ENCODE assay signal across 1 cellular context in the genomic region with DNA sequence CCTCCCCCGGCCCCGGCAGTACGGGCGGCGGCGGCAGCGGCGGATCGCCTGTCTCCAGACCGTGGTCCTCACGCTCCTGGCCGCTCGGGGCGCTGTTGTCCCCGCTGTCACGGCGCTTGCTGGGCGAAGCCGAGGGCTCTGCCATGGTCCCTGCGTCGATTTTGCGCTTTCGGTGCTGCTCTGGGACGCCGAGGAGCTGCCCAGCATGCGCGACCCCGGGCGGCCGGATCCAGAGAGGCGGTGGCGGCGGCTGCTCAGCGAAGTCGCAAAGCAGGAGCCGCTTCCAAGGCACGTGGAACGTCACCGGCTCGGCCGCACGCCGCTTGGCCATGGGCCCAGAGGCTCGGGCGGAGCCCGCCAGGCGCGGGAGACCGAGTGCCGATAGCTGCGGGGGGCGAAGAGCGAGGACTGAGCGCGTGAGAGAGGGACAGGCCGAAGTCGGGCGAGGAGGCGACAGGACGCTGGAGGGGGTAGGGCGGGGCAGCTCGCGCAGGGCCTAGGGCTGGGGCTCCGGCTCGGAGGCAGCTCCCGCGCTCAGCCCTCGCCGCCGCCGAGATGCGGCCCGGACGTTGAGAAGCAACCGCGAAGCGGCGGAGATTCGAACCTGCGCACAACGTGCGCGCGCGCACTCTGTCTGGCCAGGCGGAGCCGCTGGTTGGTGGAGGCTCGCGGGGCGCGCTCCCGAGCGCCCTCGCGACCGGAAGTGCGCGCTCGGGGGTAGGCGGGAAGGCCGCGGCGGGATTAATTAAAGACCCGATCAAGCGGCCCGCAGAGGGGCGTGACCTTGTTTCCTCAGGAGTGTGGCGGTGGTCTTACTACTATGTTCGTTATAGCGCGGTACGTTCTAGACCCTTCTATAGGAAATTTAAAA.
TF ChIP-seq lines count a peak whose summit lies in the region.

A gene with protein sequence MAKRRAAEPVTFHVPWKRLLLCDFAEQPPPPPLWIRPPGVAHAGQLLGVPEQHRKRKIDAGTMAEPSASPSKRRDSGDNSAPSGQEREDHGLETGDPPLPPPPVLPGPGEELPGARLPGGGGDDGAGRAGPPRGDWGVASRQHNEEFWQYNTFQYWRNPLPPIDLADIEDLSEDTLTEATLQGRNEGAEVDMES (minus strand): TSS at position 632 of the 871 bp plus-strand sequence. CDS start 301 bp downstream, at position 331.

TF ChIP-seq in GM12878, 131 proteins besides CTCF, POLR2A, EP300 and RAD21 (continues in another document):
- TF ChIP-seq FOS (IDR thresholded peaks at IDR 0.05; ENCODE audit: borderline replicate concordance, extremely low read depth, insufficient read length), result no peak
- TF ChIP-seq SMC3 (IDR thresholded peaks at IDR 0.05; ENCODE audit: borderline replicate concordance, low read length), result peak; percentile 25; the same call in 1 of the 2 replicates
- TF ChIP-seq IKZF1 (conservative IDR thresholded peaks at IDR 0.05), result peak; percentile 74
- TF ChIP-seq, protein P1, sequence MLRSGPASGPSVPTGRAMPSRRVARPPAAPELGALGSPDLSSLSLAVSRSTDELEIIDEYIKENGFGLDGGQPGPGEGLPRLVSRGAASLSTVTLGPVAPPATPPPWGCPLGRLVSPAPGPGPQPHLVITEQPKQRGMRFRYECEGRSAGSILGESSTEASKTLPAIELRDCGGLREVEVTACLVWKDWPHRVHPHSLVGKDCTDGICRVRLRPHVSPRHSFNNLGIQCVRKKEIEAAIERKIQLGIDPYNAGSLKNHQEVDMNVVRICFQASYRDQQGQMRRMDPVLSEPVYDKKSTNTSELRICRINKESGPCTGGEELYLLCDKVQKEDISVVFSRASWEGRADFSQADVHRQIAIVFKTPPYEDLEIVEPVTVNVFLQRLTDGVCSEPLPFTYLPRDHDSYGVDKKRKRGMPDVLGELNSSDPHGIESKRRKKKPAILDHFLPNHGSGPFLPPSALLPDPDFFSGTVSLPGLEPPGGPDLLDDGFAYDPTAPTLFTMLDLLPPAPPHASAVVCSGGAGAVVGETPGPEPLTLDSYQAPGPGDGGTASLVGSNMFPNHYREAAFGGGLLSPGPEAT (IDR thresholded peaks at IDR 0.05; ENCODE audit: low read depth), result no peak
- no peak for TF ChIP-seq IKZF2 (IDR thresholded peaks at IDR 0.05)
- TF ChIP-seq POLR2AphosphoS2 (IDR thresholded peaks at IDR 0.05; ENCODE audit: low read depth, low read length), result no peak
- TF ChIP-seq, protein P2, sequence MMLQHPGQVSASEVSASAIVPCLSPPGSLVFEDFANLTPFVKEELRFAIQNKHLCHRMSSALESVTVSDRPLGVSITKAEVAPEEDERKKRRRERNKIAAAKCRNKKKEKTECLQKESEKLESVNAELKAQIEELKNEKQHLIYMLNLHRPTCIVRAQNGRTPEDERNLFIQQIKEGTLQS (IDR thresholded peaks at IDR 0.05; ENCODE audit: borderline replicate concordance, extremely low read depth, low read depth, low read length), result no peak
- no peak for TF ChIP-seq SMAD1 (IDR thresholded peaks at IDR 0.05; ENCODE audit: low read depth, partially characterized antibody)
- 0 out of 2 replicates have a peak, but pooled peaks have one; percentile 14 for TF ChIP-seq HDGF (IDR thresholded peaks at IDR 0.05)
- TF ChIP-seq MYB (IDR thresholded peaks at IDR 0.05; ENCODE audit: borderline replicate concordance, low read depth, low read length), result no peak
- TF ChIP-seq, protein P3, sequence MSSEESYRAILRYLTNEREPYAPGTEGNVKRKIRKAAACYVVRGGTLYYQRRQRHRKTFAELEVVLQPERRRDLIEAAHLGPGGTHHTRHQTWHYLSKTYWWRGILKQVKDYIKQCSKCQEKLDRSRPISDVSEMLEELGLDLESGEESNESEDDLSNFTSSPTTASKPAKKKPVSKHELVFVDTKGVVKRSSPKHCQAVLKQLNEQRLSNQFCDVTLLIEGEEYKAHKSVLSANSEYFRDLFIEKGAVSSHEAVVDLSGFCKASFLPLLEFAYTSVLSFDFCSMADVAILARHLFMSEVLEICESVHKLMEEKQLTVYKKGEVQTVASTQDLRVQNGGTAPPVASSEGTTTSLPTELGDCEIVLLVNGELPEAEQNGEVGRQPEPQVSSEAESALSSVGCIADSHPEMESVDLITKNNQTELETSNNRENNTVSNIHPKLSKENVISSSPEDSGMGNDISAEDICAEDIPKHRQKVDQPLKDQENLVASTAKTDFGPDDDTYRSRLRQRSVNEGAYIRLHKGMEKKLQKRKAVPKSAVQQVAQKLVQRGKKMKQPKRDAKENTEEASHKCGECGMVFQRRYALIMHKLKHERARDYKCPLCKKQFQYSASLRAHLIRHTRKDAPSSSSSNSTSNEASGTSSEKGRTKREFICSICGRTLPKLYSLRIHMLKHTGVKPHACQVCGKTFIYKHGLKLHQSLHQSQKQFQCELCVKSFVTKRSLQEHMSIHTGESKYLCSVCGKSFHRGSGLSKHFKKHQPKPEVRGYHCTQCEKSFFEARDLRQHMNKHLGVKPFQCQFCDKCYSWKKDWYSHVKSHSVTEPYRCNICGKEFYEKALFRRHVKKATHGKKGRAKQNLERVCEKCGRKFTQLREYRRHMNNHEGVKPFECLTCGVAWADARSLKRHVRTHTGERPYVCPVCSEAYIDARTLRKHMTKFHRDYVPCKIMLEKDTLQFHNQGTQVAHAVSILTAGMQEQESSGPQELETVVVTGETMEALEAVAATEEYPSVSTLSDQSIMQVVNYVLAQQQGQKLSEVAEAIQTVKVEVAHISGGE (CRISPR knock-in tag; IDR thresholded peaks at IDR 0.05), result no peak
- TF ChIP-seq ZNF274 (IDR thresholded peaks at IDR 0.05; ENCODE audit: insufficient read depth, insufficient read length), result no peak
- TF ChIP-seq KLF5 (IDR thresholded peaks at IDR 0.05; ENCODE audit: partially characterized antibody), result peak; percentile 43
- TF ChIP-seq SRF (IDR thresholded peaks at IDR 0.05; ENCODE audit: low read depth in 2 of 2, low read length in 2 of 2), result no peak
- TF ChIP-seq CREM (IDR thresholded peaks at IDR 0.05; ENCODE audit: low read depth), result peak; percentile 59
- no peak for TF ChIP-seq RAD51 (IDR thresholded peaks at IDR 0.05)
- TF ChIP-seq CEBPB (IDR thresholded peaks at IDR 0.05; ENCODE audit: borderline replicate concordance in 1 of 2, low read depth in 2 of 2, low read length in 2 of 2), result no peak
- TF ChIP-seq ETV6 (conservative IDR thresholded peaks at IDR 0.05 in 1 of 2, IDR thresholded peaks at IDR 0.05 in 1 of 2; ENCODE audit: borderline replicate concordance in 1 of 2, low read depth in 1 of 2), result no peak
- no peak for TF ChIP-seq EZH2 (IDR thresholded peaks at IDR 0.05; ENCODE audit: borderline replicate concordance, control insufficient read depth, low read depth, low read length)
- TF ChIP-seq, protein P4, sequence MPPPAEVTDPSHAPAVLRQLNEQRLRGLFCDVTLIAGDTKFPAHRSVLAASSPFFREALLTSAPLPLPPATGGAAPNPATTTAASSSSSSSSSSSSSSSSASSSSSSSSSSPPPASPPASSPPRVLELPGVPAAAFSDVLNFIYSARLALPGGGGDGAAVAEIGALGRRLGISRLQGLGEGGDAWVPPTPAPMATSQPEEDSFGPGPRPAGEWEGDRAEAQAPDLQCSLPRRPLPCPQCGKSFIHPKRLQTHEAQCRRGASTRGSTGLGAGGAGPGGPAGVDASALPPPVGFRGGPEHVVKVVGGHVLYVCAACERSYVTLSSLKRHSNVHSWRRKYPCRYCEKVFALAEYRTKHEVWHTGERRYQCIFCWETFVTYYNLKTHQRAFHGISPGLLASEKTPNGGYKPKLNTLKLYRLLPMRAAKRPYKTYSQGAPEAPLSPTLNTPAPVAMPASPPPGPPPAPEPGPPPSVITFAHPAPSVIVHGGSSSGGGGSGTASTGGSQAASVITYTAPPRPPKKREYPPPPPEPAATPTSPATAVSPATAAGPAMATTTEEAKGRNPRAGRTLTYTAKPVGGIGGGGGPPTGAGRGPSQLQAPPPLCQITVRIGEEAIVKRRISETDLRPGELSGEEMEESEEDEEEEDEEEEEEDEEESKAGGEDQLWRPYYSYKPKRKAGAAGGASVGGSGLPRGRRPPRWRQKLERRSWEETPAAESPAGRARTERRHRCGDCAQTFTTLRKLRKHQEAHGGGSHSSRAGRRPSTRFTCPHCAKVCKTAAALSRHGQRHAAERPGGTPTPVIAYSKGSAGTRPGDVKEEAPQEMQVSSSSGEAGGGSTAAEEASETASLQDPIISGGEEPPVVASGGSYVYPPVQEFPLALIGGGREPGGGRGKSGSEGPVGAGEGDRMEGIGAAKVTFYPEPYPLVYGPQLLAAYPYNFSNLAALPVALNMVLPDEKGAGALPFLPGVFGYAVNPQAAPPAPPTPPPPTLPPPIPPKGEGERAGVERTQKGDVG (CRISPR knock-in tag; IDR thresholded peaks at IDR 0.05), result no peak
- TF ChIP-seq HCFC1 (IDR thresholded peaks at IDR 0.05; ENCODE audit: low read length), result no peak; the same call in 1 of the 2 replicates
- peak; percentile 86; the same call in 1 of the 2 replicates for TF ChIP-seq LARP7 (IDR thresholded peaks at IDR 0.05)
- 0 out of 2 replicates have a peak, but pooled peaks have one; percentile 14 for TF ChIP-seq CHD2 (IDR thresholded peaks at IDR 0.05; ENCODE audit: borderline replicate concordance, low read depth, low read length)
- no peak for TF ChIP-seq BMI1 (IDR thresholded peaks at IDR 0.05; ENCODE audit: borderline replicate concordance)
- no peak for TF ChIP-seq SREBF1 (IDR thresholded peaks at IDR 0.05; ENCODE audit: low read length)
- no peak for TF ChIP-seq MEF2B (IDR thresholded peaks at IDR 0.05; ENCODE audit: partially characterized antibody, poor library complexity, severe bottlenecking)
- TF ChIP-seq ZNF384 (IDR thresholded peaks at IDR 0.05; ENCODE audit: borderline replicate concordance, low read depth, low read length), result no peak
- no peak for TF ChIP-seq RFX5 (IDR thresholded peaks at IDR 0.05; ENCODE audit: low read depth, low read length)
- TF ChIP-seq, protein P5, sequence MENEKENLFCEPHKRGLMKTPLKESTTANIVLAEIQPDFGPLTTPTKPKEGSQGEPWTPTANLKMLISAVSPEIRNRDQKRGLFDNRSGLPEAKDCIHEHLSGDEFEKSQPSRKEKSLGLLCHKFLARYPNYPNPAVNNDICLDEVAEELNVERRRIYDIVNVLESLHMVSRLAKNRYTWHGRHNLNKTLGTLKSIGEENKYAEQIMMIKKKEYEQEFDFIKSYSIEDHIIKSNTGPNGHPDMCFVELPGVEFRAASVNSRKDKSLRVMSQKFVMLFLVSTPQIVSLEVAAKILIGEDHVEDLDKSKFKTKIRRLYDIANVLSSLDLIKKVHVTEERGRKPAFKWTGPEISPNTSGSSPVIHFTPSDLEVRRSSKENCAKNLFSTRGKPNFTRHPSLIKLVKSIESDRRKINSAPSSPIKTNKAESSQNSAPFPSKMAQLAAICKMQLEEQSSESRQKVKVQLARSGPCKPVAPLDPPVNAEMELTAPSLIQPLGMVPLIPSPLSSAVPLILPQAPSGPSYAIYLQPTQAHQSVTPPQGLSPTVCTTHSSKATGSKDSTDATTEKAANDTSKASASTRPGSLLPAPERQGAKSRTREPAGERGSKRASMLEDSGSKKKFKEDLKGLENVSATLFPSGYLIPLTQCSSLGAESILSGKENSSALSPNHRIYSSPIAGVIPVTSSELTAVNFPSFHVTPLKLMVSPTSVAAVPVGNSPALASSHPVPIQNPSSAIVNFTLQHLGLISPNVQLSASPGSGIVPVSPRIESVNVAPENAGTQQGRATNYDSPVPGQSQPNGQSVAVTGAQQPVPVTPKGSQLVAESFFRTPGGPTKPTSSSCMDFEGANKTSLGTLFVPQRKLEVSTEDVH (IDR thresholded peaks at IDR 0.05; ENCODE audit: low read depth, partially characterized antibody), result peak; percentile 36
- no peak for TF ChIP-seq FOXK2 (IDR thresholded peaks at IDR 0.05)
- TF ChIP-seq MEF2A (IDR thresholded peaks at IDR 0.05; ENCODE audit: insufficient read depth, low read depth, low read length), result no peak
- TF ChIP-seq, protein P6, sequence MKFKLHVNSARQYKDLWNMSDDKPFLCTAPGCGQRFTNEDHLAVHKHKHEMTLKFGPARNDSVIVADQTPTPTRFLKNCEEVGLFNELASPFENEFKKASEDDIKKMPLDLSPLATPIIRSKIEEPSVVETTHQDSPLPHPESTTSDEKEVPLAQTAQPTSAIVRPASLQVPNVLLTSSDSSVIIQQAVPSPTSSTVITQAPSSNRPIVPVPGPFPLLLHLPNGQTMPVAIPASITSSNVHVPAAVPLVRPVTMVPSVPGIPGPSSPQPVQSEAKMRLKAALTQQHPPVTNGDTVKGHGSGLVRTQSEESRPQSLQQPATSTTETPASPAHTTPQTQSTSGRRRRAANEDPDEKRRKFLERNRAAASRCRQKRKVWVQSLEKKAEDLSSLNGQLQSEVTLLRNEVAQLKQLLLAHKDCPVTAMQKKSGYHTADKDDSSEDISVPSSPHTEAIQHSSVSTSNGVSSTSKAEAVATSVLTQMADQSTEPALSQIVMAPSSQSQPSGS (IDR thresholded peaks at IDR 0.05; ENCODE audit: low read length), result no peak
- peak; percentile 73 for TF ChIP-seq MXI1 (IDR thresholded peaks at IDR 0.05; ENCODE audit: low read depth, low read length)
- no peak for TF ChIP-seq SREBF2 (IDR thresholded peaks at IDR 0.05; ENCODE audit: low read length)
- TF ChIP-seq, protein P7, sequence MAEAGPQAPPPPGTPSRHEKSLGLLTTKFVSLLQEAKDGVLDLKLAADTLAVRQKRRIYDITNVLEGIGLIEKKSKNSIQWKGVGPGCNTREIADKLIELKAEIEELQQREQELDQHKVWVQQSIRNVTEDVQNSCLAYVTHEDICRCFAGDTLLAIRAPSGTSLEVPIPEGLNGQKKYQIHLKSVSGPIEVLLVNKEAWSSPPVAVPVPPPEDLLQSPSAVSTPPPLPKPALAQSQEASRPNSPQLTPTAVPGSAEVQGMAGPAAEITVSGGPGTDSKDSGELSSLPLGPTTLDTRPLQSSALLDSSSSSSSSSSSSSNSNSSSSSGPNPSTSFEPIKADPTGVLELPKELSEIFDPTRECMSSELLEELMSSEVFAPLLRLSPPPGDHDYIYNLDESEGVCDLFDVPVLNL (IDR thresholded peaks at IDR 0.05; ENCODE audit: low read depth, low read length), result peak; percentile 90
- TF ChIP-seq, protein P8, sequence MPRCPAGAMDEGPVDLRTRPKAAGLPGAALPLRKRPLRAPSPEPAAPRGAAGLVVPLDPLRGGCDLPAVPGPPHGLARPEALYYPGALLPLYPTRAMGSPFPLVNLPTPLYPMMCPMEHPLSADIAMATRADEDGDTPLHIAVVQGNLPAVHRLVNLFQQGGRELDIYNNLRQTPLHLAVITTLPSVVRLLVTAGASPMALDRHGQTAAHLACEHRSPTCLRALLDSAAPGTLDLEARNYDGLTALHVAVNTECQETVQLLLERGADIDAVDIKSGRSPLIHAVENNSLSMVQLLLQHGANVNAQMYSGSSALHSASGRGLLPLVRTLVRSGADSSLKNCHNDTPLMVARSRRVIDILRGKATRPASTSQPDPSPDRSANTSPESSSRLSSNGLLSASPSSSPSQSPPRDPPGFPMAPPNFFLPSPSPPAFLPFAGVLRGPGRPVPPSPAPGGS (IDR thresholded peaks at IDR 0.05; ENCODE audit: borderline replicate concordance, insufficient read depth, low read depth, low read length, poor library complexity, severe bottlenecking), result no peak
- no peak for TF ChIP-seq NFIC (IDR thresholded peaks at IDR 0.05; ENCODE audit: low read depth, low read length)
- TF ChIP-seq, protein P9, sequence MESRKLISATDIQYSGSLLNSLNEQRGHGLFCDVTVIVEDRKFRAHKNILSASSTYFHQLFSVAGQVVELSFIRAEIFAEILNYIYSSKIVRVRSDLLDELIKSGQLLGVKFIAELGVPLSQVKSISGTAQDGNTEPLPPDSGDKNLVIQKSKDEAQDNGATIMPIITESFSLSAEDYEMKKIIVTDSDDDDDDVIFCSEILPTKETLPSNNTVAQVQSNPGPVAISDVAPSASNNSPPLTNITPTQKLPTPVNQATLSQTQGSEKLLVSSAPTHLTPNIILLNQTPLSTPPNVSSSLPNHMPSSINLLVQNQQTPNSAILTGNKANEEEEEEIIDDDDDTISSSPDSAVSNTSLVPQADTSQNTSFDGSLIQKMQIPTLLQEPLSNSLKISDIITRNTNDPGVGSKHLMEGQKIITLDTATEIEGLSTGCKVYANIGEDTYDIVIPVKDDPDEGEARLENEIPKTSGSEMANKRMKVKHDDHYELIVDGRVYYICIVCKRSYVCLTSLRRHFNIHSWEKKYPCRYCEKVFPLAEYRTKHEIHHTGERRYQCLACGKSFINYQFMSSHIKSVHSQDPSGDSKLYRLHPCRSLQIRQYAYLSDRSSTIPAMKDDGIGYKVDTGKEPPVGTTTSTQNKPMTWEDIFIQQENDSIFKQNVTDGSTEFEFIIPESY (IDR thresholded peaks at IDR 0.05), result no peak
